In genomic region chr1:33455537-33456301, GRCh38 we compare ENCODE assay signal across 7 cellular contexts. TPM values are rescaled to one million over a fixed set of nuclear protein-coding genes. Genes with fewer than 3 reads are reported as not detected.
DNase-seq lines count a peak whose midpoint lies in the region; ATAC-seq and TF ChIP-seq lines count a peak whose summit lies in the region.

No MANE protein-coding gene starts in this region.

- H3K9me3 ChIP-seq in neuronal stem cell (replicated peaks in 1 of 2; ENCODE audit: control insufficient read depth in 2 of 2, insufficient read depth in 1 of 2, low read depth in 1 of 2, low read length in 2 of 2), result peaks cover 0 to 3% of the 10 kb centered on the region in 2 donors

- H2AK5ac ChIP-seq in neuronal stem cell (ENCODE audit: low read depth, low read length), result no peak overlapping the region

- TF ChIP-seq CTCF in HFF-Myc (IDR thresholded peaks at IDR 0.05; ENCODE audit: low read depth, low read length, missing control alignments) (peak; percentile 86), foreskin keratinocyte (conservative IDR thresholded peaks at IDR 0.05) (peak; percentile 94)

- H4K91ac ChIP-seq in neuronal stem cell (ENCODE audit: low read depth, low read length, poor library complexity), result no peak overlapping the region

- CTCF ChIA-PET in activated CD4-positive, alpha-beta memory T cell treated with anti-CD3 and anti-CD28 coated beads for 36 hours (lab: Charles Lee), result interaction anchor here (0.7 to 2.5 kb wide), 6 partner anchors 13 to 177 kb away, joined by 4 to 10 read pairs (median 6); no protein-coding TSS in a partner anchor

- H3K27ac ChIP-seq in foreskin keratinocyte, result no peak overlapping the region
- H3K27ac ChIP-seq in neuronal stem cell (replicated peaks; ENCODE audit: low read length), result no peak overlapping the region

- H2BK5ac ChIP-seq in neuronal stem cell (ENCODE audit: low read length), result no peak overlapping the region

- DNase-seq in EH (ENCODE audit: low read depth) (peak; percentile 90), HFF-Myc (ENCODE audit: extremely low read depth, low read depth) (peak; percentile 75), NCI-H510A (lab: John Stamatoyannopoulos, UW) (peak; percentile 42), foreskin keratinocyte (peak; percentile 57 to 78), neuronal stem cell (ENCODE audit: low spot score) (peak; percentile 46)
- peak; percentile 59 for DNase-seq in activated CD4-positive, alpha-beta memory T cell treated with anti-CD3 and anti-CD28 coated beads for 36 hours

- H3K27me3 Mint-ChIP-seq in activated CD4-positive, alpha-beta memory T cell treated with anti-CD3 and anti-CD28 coated beads for 36 hours, result peaks cover 11% of the 10 kb centered on the region

- H3K4ac ChIP-seq in neuronal stem cell (ENCODE audit: low read length), result no peak overlapping the region

- H4K8ac ChIP-seq in neuronal stem cell (ENCODE audit: low read depth, low read length), result no peak overlapping the region

- H3K14ac ChIP-seq in neuronal stem cell (ENCODE audit: low read length), result no peak overlapping the region

- no peak overlapping the region for H3K4me2 ChIP-seq in neuronal stem cell (ENCODE audit: insufficient read depth, low read length, poor library complexity, severe bottlenecking)

- H3K4me1 Mint-ChIP-seq in activated CD4-positive, alpha-beta memory T cell treated with anti-CD3 and anti-CD28 coated beads for 36 hours (ENCODE audit: low read depth), result peaks cover 3% of the 10 kb centered on the region

- no peak overlapping the region for H2BK12ac ChIP-seq in neuronal stem cell (ENCODE audit: low read length)

- H2AFZ ChIP-seq in neuronal stem cell (ENCODE audit: low read length), result peak overlapping the region; percentile 66

- no peaks in the 10 kb centered on the region for H3K36me3 Mint-ChIP-seq in activated CD4-positive, alpha-beta memory T cell treated with anti-CD3 and anti-CD28 coated beads for 36 hours

- no peak overlapping the region for H3K18ac ChIP-seq in neuronal stem cell (ENCODE audit: low read length)

- no peak overlapping the region for H3K4me3 Mint-ChIP-seq in activated CD4-positive, alpha-beta memory T cell treated with anti-CD3 and anti-CD28 coated beads for 36 hours

- no peaks in the 10 kb centered on the region for H3K36me3 ChIP-seq in neuronal stem cell (replicated peaks in 1 of 2; ENCODE audit: control insufficient read depth in 2 of 2, insufficient read depth in 2 of 2, low read length in 2 of 2)

- no peak overlapping the region for H3K27ac Mint-ChIP-seq in activated CD4-positive, alpha-beta memory T cell treated with anti-CD3 and anti-CD28 coated beads for 36 hours

- no peak overlapping the region for H3K23ac ChIP-seq in neuronal stem cell (ENCODE audit: low read depth, low read length, poor library complexity)

- no peak overlapping the region for H3K9ac ChIP-seq in neuronal stem cell (ENCODE audit: low read depth, low read length, poor library complexity)

- no peaks in the 10 kb centered on the region for H3K9me3 Mint-ChIP-seq in activated CD4-positive, alpha-beta memory T cell treated with anti-CD3 and anti-CD28 coated beads for 36 hours

- no peak overlapping the region for H2BK15ac ChIP-seq in neuronal stem cell (ENCODE audit: low read length)

- intact Hi-C loops in activated CD4-positive, alpha-beta memory T cell treated with anti-CD3 and anti-CD28 coated beads for 36 hours (cut with micrococcal nuclease), result no loop called here

- no peak overlapping the region for H3K4me3 ChIP-seq in HFF-Myc (replicated peaks; ENCODE audit: low read depth, low read length)
- no peak overlapping the region for H3K4me3 ChIP-seq in neuronal stem cell (ENCODE audit: low read length in 2 of 2)

- ATAC-seq in foreskin keratinocyte (peak; percentile 73), GM21528 (IDR thresholded peaks at IDR 0.05; ENCODE audit: low FRiP score, unreplicated experiment) (no peak)

- H2BK120ac ChIP-seq in neuronal stem cell (ENCODE audit: low read depth, low read length), result no peak overlapping the region

- peaks cover 14% of the 10 kb centered on the region for H3K4me1 ChIP-seq in foreskin keratinocyte
- H3K4me1 ChIP-seq in neuronal stem cell (ENCODE audit: control insufficient read depth in 2 of 2, insufficient read depth in 1 of 2, low read depth in 1 of 2, low read length in 2 of 2), result peaks cover 0 to 9% of the 10 kb centered on the region in 2 donors

- no CpG with 5 or more reads among the region's 6 CpGs for WGBS in neuronal stem cell (ENCODE audit: extremely low coverage in 2 of 2, insufficient read length in 2 of 2, insufficient replicate concordance in 1 of 2), 2 donors

- POLR2A ChIA-PET in activated CD4-positive, alpha-beta memory T cell treated with anti-CD3 and anti-CD28 coated beads for 36 hours (lab: Charles Lee), result no interaction called here

- H3K27me3 ChIP-seq in foreskin keratinocyte (no peaks in the 10 kb centered on the region), neuronal stem cell (ENCODE audit: control insufficient read depth in 3 of 3, insufficient read depth in 3 of 3, low read depth in 1 of 3, low read length in 3 of 3) (no peaks in the 10 kb centered on the region)

- H3K79me1 ChIP-seq in neuronal stem cell (ENCODE audit: low read depth, low read length), result no peaks in the 10 kb centered on the region

RNA-seq across cellular contexts. Expression of gene ZSCAN20, which starts 16.7 kb away (rescaled TPM):
- 1 to 10 TPM; 3.8 to 4.1 TPM for total RNA-seq in activated CD4-positive, alpha-beta memory T cell treated with anti-CD3 and anti-CD28 coated beads for 36 hours
- 4.7 and 4.8 TPM in 2 replicates for total RNA-seq in foreskin keratinocyte
- polyA plus RNA-seq in foreskin keratinocyte, result 0.56 and 0.59 TPM in 2 replicates
- polyA plus RNA-seq in neuronal stem cell (2013, experiment 1 of 2), result 2.1 TPM
- polyA plus RNA-seq in neuronal stem cell (2013, experiment 2 of 2), result 2.0 TPM

RNA-seq across cellular contexts. Expression of gene PHC2, which starts 24.8 kb away (rescaled TPM):
- 10 to 100 TPM; 21.4 to 22.5 TPM for total RNA-seq in activated CD4-positive, alpha-beta memory T cell treated with anti-CD3 and anti-CD28 coated beads for 36 hours
- 98.4 and 117 TPM in 2 replicates for total RNA-seq in foreskin keratinocyte
- 94.9 and 98.7 TPM in 2 replicates for polyA plus RNA-seq in foreskin keratinocyte
- polyA plus RNA-seq in neuronal stem cell (2013, experiment 1 of 2), result 128 TPM
- polyA plus RNA-seq in neuronal stem cell (2013, experiment 2 of 2), result 124 TPM
